16 cellular contexts compared by ENCODE assay signal in genomic region chr20:35734777-35735649, GRCh38. TPM values are rescaled to one million over a fixed set of nuclear protein-coding genes. Genes with fewer than 3 reads are reported as not detected.
A peak's percentile ranks its signal among the peaks of the same experiment; 100 is the strongest.
DNase-seq lines count a peak whose midpoint lies in the region; ATAC-seq, FAIRE-seq and TF ChIP-seq lines count a peak whose summit lies in the region.
"Had no signal": no experiment of that assay in that cellular context is flagged by ENCODE, and none has a peak within 500 bp of the region (broad histone marks: within the 10 kb centered on the region; RNA-seq: fewer than 3 reads in every experiment).

No MANE protein-coding gene starts in this region.

- TF ChIP-seq CTCF in Loucy (conservative IDR thresholded peaks at IDR 0.05; ENCODE audit: low read length) (no peak), osteoblast (IDR thresholded peaks at IDR 0.05; ENCODE audit: extremely low read depth, low read depth, low read length) (no peak)

- H3K27me3 ChIP-seq in Loucy (ENCODE audit: insufficient read depth, low read length, poor library complexity, severe bottlenecking) (no peaks in the 10 kb centered on the region), osteoblast (ENCODE audit: insufficient read depth, low read length) (no peaks in the 10 kb centered on the region)

- CTCF ChIA-PET in activated CD4-positive, alpha-beta T cell treated with anti-CD3 and anti-CD28 coated beads for 36 hours (lab: Charles Lee), result interaction anchor here (0.6 to 1.5 kb wide), 5 partner anchors 9 to 149 kb away, joined by 3 to 5 read pairs (median 4); no protein-coding TSS in a partner anchor

- H3K4me3 Mint-ChIP-seq in activated CD4-positive, alpha-beta T cell treated with anti-CD3 and anti-CD28 coated beads for 36 hours, result peak overlapping the region; percentile 7
- peak overlapping the region; percentile 97 for H3K4me3 Mint-ChIP-seq in central memory CD8-positive, alpha-beta T cell

- H3K36me3 ChIP-seq in Loucy (ENCODE audit: insufficient read depth, low read length), result peaks cover 100% of the 10 kb centered on the region
- H3K36me3 ChIP-seq in osteoblast (ENCODE audit: insufficient read depth, low read length), result peaks cover 97% of the 10 kb centered on the region

- no peak for FAIRE-seq in HTR-8/SVneo (lab: Jason Lieb, UNC)

- H3K9me3 ChIP-seq in Loucy (ENCODE audit: insufficient read depth, low read depth, low read length) (no peaks in the 10 kb centered on the region), osteoblast (ENCODE audit: low read depth, low read length) (no peaks in the 10 kb centered on the region)

- H3K4me1 ChIP-seq in Loucy (ENCODE audit: insufficient read depth, low read length, poor library complexity, severe bottlenecking) (peaks cover 77% of the 10 kb centered on the region), osteoblast (ENCODE audit: insufficient read depth, low read length) (peaks cover 56% of the 10 kb centered on the region)

- no peak for ATAC-seq in activated CD4-positive, alpha-beta T cell treated with anti-CD3 and anti-CD28 coated beads for 36 hours
- ATAC-seq in central memory CD8-positive, alpha-beta T cell (replicated peaks; ENCODE audit: extremely low read depth, poor library complexity, severe bottlenecking), result no peak
- ATAC-seq in GM21737 (IDR thresholded peaks at IDR 0.05; ENCODE audit: unreplicated experiment), result no peak
- ATAC-seq: left ventricle myocardium superior had no signal

- no peaks in the 10 kb centered on the region for H3K9me3 Mint-ChIP-seq in activated CD4-positive, alpha-beta T cell treated with anti-CD3 and anti-CD28 coated beads for 36 hours (ENCODE audit: low read depth)
- H3K9me3 Mint-ChIP-seq in central memory CD8-positive, alpha-beta T cell, result no peaks in the 10 kb centered on the region

- intact Hi-C loops in activated CD4-positive, alpha-beta T cell treated with anti-CD3 and anti-CD28 coated beads for 36 hours (cut with DNase I, micrococcal nuclease), result loop anchor here (2.0 kb wide), 2 partner anchors 14 to 26 kb away; no protein-coding TSS in a partner anchor

- H3K36me3 Mint-ChIP-seq in activated CD4-positive, alpha-beta T cell treated with anti-CD3 and anti-CD28 coated beads for 36 hours (ENCODE audit: low read depth), result peaks cover 83% of the 10 kb centered on the region
- H3K36me3 Mint-ChIP-seq in central memory CD8-positive, alpha-beta T cell (ENCODE audit: insufficient read depth), result peaks cover 91% of the 10 kb centered on the region

- POLR2A ChIA-PET in activated CD4-positive, alpha-beta T cell treated with anti-CD3 and anti-CD28 coated beads for 36 hours (lab: Charles Lee), result interaction anchor here (0.5 to 2.3 kb wide), 11 partner anchors 9 to 114 kb away, joined by 3 to 16 read pairs (median 5); no protein-coding TSS in a partner anchor

- peaks cover 100% of the 10 kb centered on the region for H3K79me2 ChIP-seq in Loucy (ENCODE audit: insufficient read depth, low read length)
- H3K79me2 ChIP-seq in osteoblast (ENCODE audit: insufficient read depth, low read length), result peaks cover 99% of the 10 kb centered on the region

- peak overlapping the region; percentile 81 for H3K27ac Mint-ChIP-seq in activated CD4-positive, alpha-beta T cell treated with anti-CD3 and anti-CD28 coated beads for 36 hours
- H3K27ac Mint-ChIP-seq in central memory CD8-positive, alpha-beta T cell (ENCODE audit: low read depth), result peak overlapping the region; percentile 38

- H2AFZ ChIP-seq in Loucy (ENCODE audit: low read length), result no peak overlapping the region
- H2AFZ ChIP-seq in osteoblast (ENCODE audit: low read length), result no peak overlapping the region

- H3K27me3 Mint-ChIP-seq in activated CD4-positive, alpha-beta T cell treated with anti-CD3 and anti-CD28 coated beads for 36 hours, result no peaks in the 10 kb centered on the region
- H3K27me3 Mint-ChIP-seq in central memory CD8-positive, alpha-beta T cell, result no peaks in the 10 kb centered on the region

- H3K9ac ChIP-seq in Loucy (ENCODE audit: low read depth, low read length, poor library complexity, severe bottlenecking), result peak overlapping the region; percentile 41

- H3K4me3 ChIP-seq in Loucy (ENCODE audit: low read length, poor library complexity, severe bottlenecking), result peak overlapping the region; percentile 96
- H3K4me3 ChIP-seq in osteoblast (ENCODE audit: insufficient read depth, low read length), result no peak overlapping the region

- H4K20me1 ChIP-seq in Loucy (ENCODE audit: insufficient read depth, low read length, poor library complexity, severe bottlenecking) (peaks cover 91% of the 10 kb centered on the region), osteoblast (ENCODE audit: insufficient read depth, low read length) (peaks cover 85% of the 10 kb centered on the region)

- peaks cover 74% of the 10 kb centered on the region for H3K4me1 Mint-ChIP-seq in activated CD4-positive, alpha-beta T cell treated with anti-CD3 and anti-CD28 coated beads for 36 hours
- peaks cover 63% of the 10 kb centered on the region for H3K4me1 Mint-ChIP-seq in central memory CD8-positive, alpha-beta T cell

- H3F3A ChIP-seq in Loucy (ENCODE audit: low read depth), result no peaks in the 10 kb centered on the region

- H3K9me2 ChIP-seq in Loucy (replicated peaks; ENCODE audit: low read depth, low read length), result no peaks in the 10 kb centered on the region

- H3K4me2 ChIP-seq in Loucy (ENCODE audit: low read depth, low read length, poor library complexity, severe bottlenecking) (peak overlapping the region; percentile 76), osteoblast (ENCODE audit: insufficient read depth, low read length) (peak overlapping the region; percentile 49)

- H3K27ac ChIP-seq in osteoblast (ENCODE audit: low read depth, low read length), result peak overlapping the region; percentile 31
- H3K27ac ChIP-seq: 22Rv1 had no signal

- no peak for DNase-seq in activated CD4-positive, alpha-beta T cell treated with anti-CD3 and anti-CD28 coated beads for 36 hours
- no peak for DNase-seq in activated CD4-positive, alpha-beta T cell treated with anti-CD3 and anti-CD28 coated beads for 1 hour
- DNase-seq in central memory CD8-positive, alpha-beta T cell (ENCODE audit: low spot score in 2 of 2), result no peak
- no peak for DNase-seq in osteoblast (ENCODE audit: insufficient read length, low spot score, missing footprints)
- DNase-seq in NCI-H524 treated with DMSO at 0.1 percent for 48 hours (lab: John Stamatoyannopoulos, UW), result no peak
- DNase-seq in HTR-8/SVneo (ENCODE audit: insufficient read length, low spot score), result no peak
- DNase-seq: activated gamma-delta T cell, erythroblast, hypothalamus, left ventricle myocardium superior, NCI-H345, OCI-M1, substantia nigra had no signal

RNA-seq across cellular contexts. Expression of gene RBM39, which starts 7.0 kb away (rescaled TPM):
- total RNA-seq in activated CD4-positive, alpha-beta T cell treated with anti-CD3 and anti-CD28 coated beads for 36 hours, result 100 to 1,000 TPM; 303 to 356 TPM
- total RNA-seq in osteoblast, result 274 and 300 TPM in 2 replicates

RNA-seq across cellular contexts. Expression of gene ROMO1, which starts 35.8 kb away (rescaled TPM):
- 100 to 1,000 TPM in 1 of 2 experiments, 10 to 100 TPM in 1; 50.4 to 112 TPM for total RNA-seq in activated CD4-positive, alpha-beta T cell treated with anti-CD3 and anti-CD28 coated beads for 36 hours
- total RNA-seq in osteoblast, result 108 and 124 TPM in 2 replicates

RNA-seq across cellular contexts. Expression of gene NFS1, which starts 35.9 kb away (rescaled TPM):
- total RNA-seq in activated CD4-positive, alpha-beta T cell treated with anti-CD3 and anti-CD28 coated beads for 36 hours, result 10 to 100 TPM; 43.2 to 44.6 TPM
- total RNA-seq in osteoblast, result 21.7 and 29.5 TPM in 2 replicates

RNA-seq across cellular contexts. Expression of gene PHF20, which starts 36.8 kb away (rescaled TPM):
- total RNA-seq in activated CD4-positive, alpha-beta T cell treated with anti-CD3 and anti-CD28 coated beads for 36 hours, result 10 to 100 TPM; 54.3 to 61.6 TPM
- 34.8 and 39.1 TPM in 2 replicates for total RNA-seq in osteoblast
